In the genomic region with DNA sequence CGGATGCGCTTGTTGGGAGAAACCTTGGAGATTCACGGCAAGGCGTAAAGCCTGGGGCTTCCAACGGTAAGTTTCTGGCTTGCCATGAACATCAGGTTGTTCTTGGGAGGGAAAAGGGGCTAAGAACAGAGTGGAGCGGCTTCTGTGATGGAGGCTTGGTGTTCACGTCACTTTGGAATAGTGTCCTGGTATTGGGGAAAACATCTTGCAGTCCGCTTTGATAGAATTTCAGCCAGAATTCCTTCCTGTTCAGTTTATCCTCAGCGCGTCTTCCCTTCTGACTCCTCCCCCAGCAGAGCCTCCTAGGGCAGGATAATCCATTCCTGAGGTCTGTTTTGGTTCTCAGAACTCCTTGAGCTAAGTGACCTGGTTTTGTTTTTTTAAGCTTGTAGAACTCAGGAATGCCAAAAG, we compare ENCODE assay signal across 9 cellular contexts. TPM values are rescaled to one million over a fixed set of nuclear protein-coding genes. Genes with fewer than 3 reads are reported as not detected.
DNase-seq lines count a peak whose midpoint lies in the region; ATAC-seq and TF ChIP-seq lines count a peak whose summit lies in the region.
"Had no signal": no experiment of that assay in that cellular context is flagged by ENCODE, and none has a peak within 500 bp of the region (broad histone marks: within the 10 kb centered on the region; RNA-seq: fewer than 3 reads in every experiment).

No MANE protein-coding gene starts in this region.

- TF ChIP-seq EP300 in suprapubic skin (IDR thresholded peaks at IDR 0.05) = no peak

- TF ChIP-seq POLR2A in suprapubic skin (IDR thresholded peaks at IDR 0.05) = no peak

- DNase-seq in caudate nucleus (lab: John Stamatoyannopoulos, UW) = no peak
- no peak for DNase-seq in suprapubic skin (ENCODE audit: low spot score in 2 of 2)
- DNase-seq in kidney tubule cell (ENCODE audit: low spot score) = no peak
- DNase-seq in NCI-H1436 (lab: John Stamatoyannopoulos, UW) = no peak
- no peak for DNase-seq in activated T-cell treated with anti-CD3 and anti-CD28 coated beads, Interleukin-2, amount 50 U/mL, for 1 hour
- DNase-seq: activated CD4-positive, alpha-beta T cell treated with anti-CD3 and anti-CD28 coated beads, Interleukin-2, amount 10 ng/mL, durations not matched to agents 7 days and 5 days had no signal

- H3K27ac ChIP-seq in HUES48 (ENCODE audit: low read depth, low read length) = peak overlapping the region; percentile 86
- peak overlapping the region; percentile 48 for H3K27ac ChIP-seq in caudate nucleus (ENCODE audit: low read depth, low read length)
- peak overlapping the region; percentile 68 for H3K27ac ChIP-seq in layer of hippocampus (ENCODE audit: low read depth, low read length)
- peak overlapping the region; percentile 98 for H3K27ac ChIP-seq in suprapubic skin

- TF ChIP-seq CTCF in suprapubic skin (IDR thresholded peaks at IDR 0.05) = no peak

- H3K4me3 ChIP-seq in HUES48 (ENCODE audit: low read depth, low read length) = peak overlapping the region; percentile 77
- peak overlapping the region; percentile 94 for H3K4me3 ChIP-seq in suprapubic skin

- H3K9ac ChIP-seq in HUES48 (ENCODE audit: low read depth, low read length) = peak overlapping the region; percentile 55

- H3K36me3 ChIP-seq in HUES48 (ENCODE audit: control insufficient read depth, insufficient read depth, low read length) (peaks cover 43% of the 10 kb centered on the region), suprapubic skin (peaks cover 23% of the 10 kb centered on the region)

- H3K9me3 ChIP-seq in HUES48 (ENCODE audit: control insufficient read depth, insufficient read depth, low read length) (no peaks in the 10 kb centered on the region), suprapubic skin (no peaks in the 10 kb centered on the region)

- WGBS in suprapubic skin = 34% methylated on average over 10 of the region's 10 CpGs

- H3K4me1 ChIP-seq in HUES48 (ENCODE audit: control insufficient read depth, insufficient read depth, low read length) = peaks cover 26% of the 10 kb centered on the region
- peaks cover 43% of the 10 kb centered on the region for H3K4me1 ChIP-seq in suprapubic skin

- no peaks in the 10 kb centered on the region for H3K27me3 ChIP-seq in HUES48 (ENCODE audit: control insufficient read depth, insufficient read depth, low read length)
- H3K27me3 ChIP-seq in layer of hippocampus (ENCODE audit: control insufficient read depth, insufficient read depth, low read length) = no peaks in the 10 kb centered on the region
- peaks cover 6% of the 10 kb centered on the region for H3K27me3 ChIP-seq in suprapubic skin

- ATAC-seq in GM18520 (IDR thresholded peaks at IDR 0.05; ENCODE audit: unreplicated experiment) = no peak

RNA-seq across cellular contexts. Expression of a gene that starts 2.0 kb away (rescaled TPM):
- total RNA-seq in suprapubic skin = 100 to 1,000 TPM; 153 to 189 (median 171) TPM

Comparison
In these comparisons a context has a peak if more than half of its experiments do, and no peak if none do; other contexts are left out.
1. H3K27ac ChIP-seq: peak in every context shown above with its lines; median percentile 98 in suprapubic skin; 86 in HUES48; 68 in layer of hippocampus; 48 in caudate nucleus.